22 cellular contexts compared by ENCODE assay signal in genomic region chrX:64169988-64170387, GRCh38. TPM values are rescaled to one million over a fixed set of nuclear protein-coding genes. Genes with fewer than 3 reads are reported as not detected.
DNase-seq lines count a peak whose midpoint lies in the region; ATAC-seq, FAIRE-seq and TF ChIP-seq lines count a peak whose summit lies in the region.
"Had no signal": no experiment of that assay in that cellular context is flagged by ENCODE, and none has a peak within 500 bp of the region (broad histone marks: within the 10 kb centered on the region; RNA-seq: fewer than 3 reads in every experiment).

No MANE protein-coding gene starts in this region.

- H3K4me3 ChIP-seq in astrocyte (ENCODE audit: insufficient read depth, low read depth, low read length) = no peak overlapping the region

- peak; percentile 98 for FAIRE-seq in astrocyte (lab: Jason Lieb, UNC)
- FAIRE-seq: H54 had no signal

- intact Hi-C loops in activated CD4-positive, alpha-beta T cell treated with anti-CD3 and anti-CD28 coated beads for 36 hours (cut with DNase I, micrococcal nuclease) = no loop called here

- no peak overlapping the region for H2AFZ ChIP-seq in astrocyte (ENCODE audit: low read depth, low read length)

- no peak overlapping the region for H3K27ac ChIP-seq in astrocyte (ENCODE audit: low read depth, low read length)

- H3K4me1 ChIP-seq in astrocyte (ENCODE audit: insufficient read depth, low read length) = no peaks in the 10 kb centered on the region

- no peaks in the 10 kb centered on the region for H3K9me3 ChIP-seq in astrocyte (ENCODE audit: insufficient read depth, low read depth, low read length)

- H3K4me2 ChIP-seq in astrocyte (ENCODE audit: low read length) = no peak overlapping the region

- H3K36me3 ChIP-seq in astrocyte (ENCODE audit: insufficient read depth, low read length) = no peaks in the 10 kb centered on the region

- DNase-seq in astrocyte (ENCODE audit: low read depth) = no peak
- DNase-seq in activated CD4-positive, alpha-beta T cell treated with anti-CD3 and anti-CD28 coated beads for 4 hours = no peak
- no peak for DNase-seq in activated CD4-positive, alpha-beta T cell treated with anti-CD3 and anti-CD28 coated beads for 36 hours
- DNase-seq: EL, GF-D8, Karpas-422, MV-4-11, NCI-H1417, NCI-H1694 treated with DMSO at 0.1 percent for 48 hours, NCI-H2081 treated with DMSO at 0.1 percent for 48 hours, NCI-H2171 treated with DMSO at 0.1 percent for 48 hours, NCI-H524 treated with DMSO at 0.1 percent for 48 hours, NCI-H82, SIG-M5 had no signal

- no peak overlapping the region for H3K9ac ChIP-seq in astrocyte (ENCODE audit: low read length)

- no peaks in the 10 kb centered on the region for H3K4me1 Mint-ChIP-seq in astrocyte (ENCODE audit: low read depth, unreplicated experiment)
- H3K4me1 Mint-ChIP-seq in activated CD4-positive, alpha-beta T cell treated with anti-CD3 and anti-CD28 coated beads for 36 hours = no peaks in the 10 kb centered on the region
- H3K4me1 Mint-ChIP-seq: B cell had no signal

- no peaks in the 10 kb centered on the region for H4K20me1 ChIP-seq in astrocyte (ENCODE audit: insufficient read depth, low read length)

- H3K4me3 Mint-ChIP-seq in astrocyte (ENCODE audit: unreplicated experiment) = no peak overlapping the region
- H3K4me3 Mint-ChIP-seq in activated CD4-positive, alpha-beta T cell treated with anti-CD3 and anti-CD28 coated beads for 36 hours = no peak overlapping the region
- H3K4me3 Mint-ChIP-seq: B cell had no signal

- CTCF ChIA-PET in activated CD4-positive, alpha-beta T cell treated with anti-CD3 and anti-CD28 coated beads for 36 hours (lab: Charles Lee) = no interaction called here

- no peaks in the 10 kb centered on the region for H3K27me3 ChIP-seq in astrocyte (ENCODE audit: insufficient read depth, low read length)

- no peaks in the 10 kb centered on the region for H3K79me2 ChIP-seq in astrocyte (ENCODE audit: insufficient read depth, low read length)

- ATAC-seq in GM18508 (IDR thresholded peaks at IDR 0.05; ENCODE audit: insufficient read depth, unreplicated experiment) (peak; percentile 79), GM18909 (IDR thresholded peaks at IDR 0.05; ENCODE audit: poor library complexity, unreplicated experiment) (peak; percentile 73), HG02870 (IDR thresholded peaks at IDR 0.05; ENCODE audit: unreplicated experiment) (peak; percentile 65)
- ATAC-seq in activated CD4-positive, CD25-positive, alpha-beta regulatory T cell treated with anti-CD3 and anti-CD28 coated beads, Interleukin-2, amount 50 U/mL, for 24 hours = no peak
- no peak for ATAC-seq in activated CD4-positive, alpha-beta T cell treated with anti-CD3 and anti-CD28 coated beads for 36 hours
- ATAC-seq: Panc1, SK-N-SH treated with all-trans-retinoic acid at 6 μM for 48 hours had no signal

- POLR2A ChIA-PET in activated CD4-positive, alpha-beta T cell treated with anti-CD3 and anti-CD28 coated beads for 36 hours (lab: Charles Lee) = no interaction called here

- no peak for TF ChIP-seq CTCF in astrocyte (IDR thresholded peaks at IDR 0.05; ENCODE audit: insufficient read depth, low read depth, low read length)

- H3K36me3 Mint-ChIP-seq in astrocyte (ENCODE audit: low read depth, unreplicated experiment) = no peaks in the 10 kb centered on the region
- H3K36me3 Mint-ChIP-seq in activated CD4-positive, alpha-beta T cell treated with anti-CD3 and anti-CD28 coated beads for 36 hours (ENCODE audit: low read depth) = no peaks in the 10 kb centered on the region

- no peaks in the 10 kb centered on the region for H3K27me3 Mint-ChIP-seq in astrocyte (ENCODE audit: low read depth, unreplicated experiment)
- no peaks in the 10 kb centered on the region for H3K27me3 Mint-ChIP-seq in activated CD4-positive, alpha-beta T cell treated with anti-CD3 and anti-CD28 coated beads for 36 hours
- H3K27me3 Mint-ChIP-seq: B cell had no signal

- no peak overlapping the region for H3K27ac Mint-ChIP-seq in astrocyte (ENCODE audit: unreplicated experiment)
- no peak overlapping the region for H3K27ac Mint-ChIP-seq in activated CD4-positive, alpha-beta T cell treated with anti-CD3 and anti-CD28 coated beads for 36 hours
- H3K27ac Mint-ChIP-seq: B cell had no signal

- no peaks in the 10 kb centered on the region for H3K9me3 Mint-ChIP-seq in astrocyte (ENCODE audit: unreplicated experiment)
- H3K9me3 Mint-ChIP-seq in activated CD4-positive, alpha-beta T cell treated with anti-CD3 and anti-CD28 coated beads for 36 hours (ENCODE audit: low read depth) = no peaks in the 10 kb centered on the region

RNA-seq across cellular contexts. Expression of gene AMER1, which starts 35.5 kb away (rescaled TPM):
- total RNA-seq in astrocyte = 5.4 and 6.5 TPM in 2 replicates
- 1 to 10 TPM; 3.2 to 3.5 TPM for total RNA-seq in activated CD4-positive, alpha-beta T cell treated with anti-CD3 and anti-CD28 coated beads for 36 hours

Comparison
In these comparisons a context has a peak if more than half of its experiments do, and no peak if none do; other contexts are left out.
1. ATAC-seq: peak in GM18508 (single experiment), GM18909 (single experiment) and HG02870 (single experiment); none in activated CD4-positive, CD25-positive, alpha-beta regulatory T cell treated with anti-CD3 and anti-CD28 coated beads, Interleukin-2, amount 50 U/mL, for 24 hours (0 of 2) and activated CD4-positive, alpha-beta T cell treated with anti-CD3 and anti-CD28 coated beads for 36 hours (single experiment).